ENCODE assay signal across 24 cellular contexts in the genomic region with DNA sequence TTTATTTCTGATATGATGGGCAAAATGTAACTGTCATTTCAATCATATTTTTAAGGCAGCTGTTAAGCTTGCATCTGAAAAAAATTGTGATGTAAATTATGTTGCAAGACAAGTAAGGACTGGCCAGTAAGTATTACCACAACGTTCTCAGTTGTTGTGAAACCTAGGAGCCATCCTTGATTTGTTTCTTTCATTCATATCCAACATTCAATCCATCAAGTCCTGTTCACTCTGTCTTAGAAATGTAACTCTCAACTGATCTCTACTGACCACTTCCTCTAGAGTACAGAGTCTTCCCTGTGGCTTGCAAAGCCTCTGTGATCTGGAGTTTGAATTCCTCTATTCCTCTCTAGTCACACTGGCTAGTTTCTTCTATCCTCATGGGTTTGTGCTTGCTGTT.
DNase-seq lines count a peak whose midpoint lies in the region; ATAC-seq, FAIRE-seq and TF ChIP-seq lines count a peak whose summit lies in the region.
"Had no signal": no experiment of that assay in that cellular context is flagged by ENCODE, and none has a peak within 500 bp of the region (broad histone marks: within the 10 kb centered on the region; RNA-seq: fewer than 3 reads in every experiment).

No MANE protein-coding gene starts in this region.

- no peaks in the 10 kb centered on the region for H3K79me1 ChIP-seq in H1 (ENCODE audit: low read depth, low read length)

- H3K36me3 Mint-ChIP-seq in mesothelial cell of epicardium = peaks cover 6% of the 10 kb centered on the region
- H3K36me3 Mint-ChIP-seq: activated naive CD4-positive, alpha-beta T cell treated with anti-CD3 and anti-CD28 coated beads, Interleukin-2, amount 50 U/mL, for 72 hours; CD4-positive, CD25-positive, alpha-beta regulatory T cell; memory B cell; naive thymus-derived CD8-positive, alpha-beta T cell; stimulated activated effector memory CD8-positive, alpha-beta T cell treated with anti-CD3 and anti-CD28 coated beads, Interleukin-12 subunit alpha, Interleukin-12 subunit beta, amount 100 ng/mL, for 72 hours had no signal

- TF ChIP-seq RAD21 in H1 (IDR thresholded peaks at IDR 0.05 in 1 of 2, conservative IDR thresholded peaks at IDR 0.05 in 1 of 2; ENCODE audit: low read depth in 2 of 2, low read length in 2 of 2) = no peak

- H4K20me1 ChIP-seq in H1 (replicated peaks in 1 of 2; ENCODE audit: control insufficient read depth in 1 of 2, insufficient read depth in 2 of 2, low read length in 2 of 2) = no peaks in the 10 kb centered on the region

- H2BK15ac ChIP-seq in H1 (ENCODE audit: low read length) = no peak overlapping the region

- no peaks in the 10 kb centered on the region for H3K79me2 ChIP-seq in H1 (ENCODE audit: control insufficient read depth in 1 of 2, insufficient read depth in 2 of 2, low read length in 2 of 2)

- no peak overlapping the region for H2BK5ac ChIP-seq in H1 (ENCODE audit: low read depth, low read length)

- H3K27ac Mint-ChIP-seq in mesothelial cell of epicardium = peak overlapping the region; percentile 15
- H3K27ac Mint-ChIP-seq: activated naive CD4-positive, alpha-beta T cell treated with anti-CD3 and anti-CD28 coated beads, Interleukin-2, amount 50 U/mL, for 72 hours; CD4-positive, CD25-positive, alpha-beta regulatory T cell; dendritic cell treated with granulocyte-macrophage colony-stimulating factor and Interleukin-4, amounts not matched to agents 40 ng/mL and 50 ng/mL, for 4 days; HFFc6; memory B cell; naive thymus-derived CD8-positive, alpha-beta T cell; stimulated activated effector memory CD8-positive, alpha-beta T cell treated with anti-CD3 and anti-CD28 coated beads, Interleukin-12 subunit alpha, Interleukin-12 subunit beta, amount 100 ng/mL, for 72 hours had no signal

- H2BK12ac ChIP-seq in H1 (ENCODE audit: low read depth, low read length) = no peak overlapping the region

- H2AFZ ChIP-seq in H1 (ENCODE audit: low read length) = peak overlapping the region; percentile 77

- DNase-seq in AG10803 (ENCODE audit: low read depth) (peak; percentile 3), NCI-H69 (lab: John Stamatoyannopoulos, UW) (peak; percentile 14), H1 (ENCODE audit: low read depth in 1 of 2, low spot score in 2 of 2) (no peak), mesothelial cell of epicardium (ENCODE audit: low spot score in 2 of 2, unreplicated experiment in 2 of 2) (no peak), COLO668 (lab: John Stamatoyannopoulos, UW; ENCODE audit: unreplicated experiment) (no peak), erythroblast (lab: John Stamatoyannopoulos, UW) (no peak)
- DNase-seq: ACHN; activated CD4-positive, CD25-positive, alpha-beta regulatory T cell; body of pancreas; CD4-positive, CD25-positive, alpha-beta regulatory T cell; HFFc6; Karpas-422; naive thymus-derived CD8-positive, alpha-beta T cell; NCI-H146; NK-92 treated with Interleukin-12 subunit alpha and Interleukin-12 subunit beta, amount 100 ng/mL, for 24 hours; T-helper 1 cell had no signal

- TF ChIP-seq POLR2A in H1 (IDR thresholded peaks at IDR 0.05; ENCODE audit: control extremely low read depth in 1 of 2, low read depth in 2 of 2, low read length in 2 of 2) (no peak), erythroblast (IDR thresholded peaks at IDR 0.05; ENCODE audit: low read length) (no peak)

- no peak overlapping the region for H3K18ac ChIP-seq in H1 (ENCODE audit: extremely low read depth, low read length)

- H4K8ac ChIP-seq in H1 (ENCODE audit: extremely low read depth, insufficient read depth, low read length) = no peak overlapping the region

- peaks cover 6% of the 10 kb centered on the region for H3K9me3 Mint-ChIP-seq in mesothelial cell of epicardium

- CTCF ChIA-PET in H1 (lab: Charles Lee; ENCODE audit: partially characterized antibody) = no interaction called here

- no peak overlapping the region for H3K23ac ChIP-seq in H1 (ENCODE audit: insufficient read length)

- H3K56ac ChIP-seq in H1 (replicated peaks; ENCODE audit: insufficient read length, low read depth, low read length) = no peak overlapping the region

- no peaks in the 10 kb centered on the region for H3K36me3 ChIP-seq in H1 (ENCODE audit: control insufficient read depth in 2 of 4, insufficient read depth in 4 of 4, low read length in 3 of 4)

- no peak overlapping the region for H3K4ac ChIP-seq in H1 (replicated peaks; ENCODE audit: insufficient read length, low read depth, low read length)

- no peaks in the 10 kb centered on the region for H3K27me3 ChIP-seq in H1 (replicated peaks in 1 of 4; ENCODE audit: control insufficient read depth in 3 of 4, extremely low read depth in 1 of 4, insufficient read depth in 3 of 4, low read length in 3 of 4)
- H3K27me3 ChIP-seq: body of pancreas had no signal

- no peak overlapping the region for H3K4me3 Mint-ChIP-seq in mesothelial cell of epicardium
- H3K4me3 Mint-ChIP-seq: CD4-positive, CD25-positive, alpha-beta regulatory T cell; dendritic cell treated with granulocyte-macrophage colony-stimulating factor and Interleukin-4, amounts not matched to agents 40 ng/mL and 50 ng/mL, for 4 days; HFFc6; memory B cell; naive thymus-derived CD8-positive, alpha-beta T cell; stimulated activated effector memory CD8-positive, alpha-beta T cell treated with anti-CD3 and anti-CD28 coated beads, Interleukin-12 subunit alpha, Interleukin-12 subunit beta, amount 100 ng/mL, for 72 hours had no signal

- FAIRE-seq in H1 (lab: Jason Lieb, UNC) = no peak
- FAIRE-seq: islet of Langerhans had no signal

- H3K4me1 Mint-ChIP-seq in mesothelial cell of epicardium = peaks cover 43% of the 10 kb centered on the region
- H3K4me1 Mint-ChIP-seq: CD4-positive, CD25-positive, alpha-beta regulatory T cell; memory B cell; stimulated activated effector memory CD8-positive, alpha-beta T cell treated with anti-CD3 and anti-CD28 coated beads, Interleukin-12 subunit alpha, Interleukin-12 subunit beta, amount 100 ng/mL, for 72 hours had no signal

- no peak overlapping the region for H3K14ac ChIP-seq in H1 (ENCODE audit: insufficient read length)

- H3K9me3 ChIP-seq in H1 (ENCODE audit: insufficient read depth in 2 of 2, low read depth in 1 of 2, low read length in 1 of 2) = no peaks in the 10 kb centered on the region
- H3K9me3 ChIP-seq: body of pancreas had no signal

- POLR2A ChIA-PET in H1 (lab: Charles Lee; ENCODE audit: partially characterized antibody) = no interaction called here

- ATAC-seq in GM19328 (IDR thresholded peaks at IDR 0.05; ENCODE audit: unreplicated experiment) (no peak), HG02798 (IDR thresholded peaks at IDR 0.05; ENCODE audit: poor library complexity, unreplicated experiment) (no peak)
- ATAC-seq: activated naive CD4-positive, alpha-beta T cell treated with anti-CD3 and anti-CD28 coated beads, Interleukin-2, amount 50 U/mL, for 72 hours; body of pancreas; naive thymus-derived CD8-positive, alpha-beta T cell; stimulated activated effector memory CD8-positive, alpha-beta T cell treated with anti-CD3 and anti-CD28 coated beads, Interleukin-12 subunit alpha, Interleukin-12 subunit beta, amount 100 ng/mL, for 72 hours had no signal

- no peak overlapping the region for H2AK5ac ChIP-seq in H1 (ENCODE audit: low read depth, low read length)

- no peak overlapping the region for H3K9ac ChIP-seq in H1 (replicated peaks in 1 of 4; ENCODE audit: extremely low read depth in 1 of 4, low read depth in 3 of 4, low read length in 3 of 4)

- H3K27ac ChIP-seq in H1 (ENCODE audit: low read depth, low read length) = no peak overlapping the region
- H3K27ac ChIP-seq: body of pancreas, epithelial cell of prostate had no signal

- no peaks in the 10 kb centered on the region; the same call in 1 of the 2 replicates for H3K23me2 ChIP-seq in H1 (ENCODE audit: low read depth, low read length)

- no peaks in the 10 kb centered on the region for H3K4me1 ChIP-seq in H1 (replicated peaks in 1 of 4; ENCODE audit: control insufficient read depth in 3 of 4, insufficient read depth in 4 of 4, low read length in 3 of 4)

- H2BK20ac ChIP-seq in H1 (ENCODE audit: low read length) = no peak overlapping the region

- H4K5ac ChIP-seq in H1 (ENCODE audit: insufficient read length, low read depth, low read length) = no peak overlapping the region

- TF ChIP-seq EP300 in H1 (IDR thresholded peaks at IDR 0.05; ENCODE audit: borderline replicate concordance in 1 of 2, low read depth in 2 of 2, low read length in 2 of 2) = no peak

- TF ChIP-seq CTCF in AG10803 (conservative IDR thresholded peaks at IDR 0.05; ENCODE audit: low read length) (no peak), H1 (IDR thresholded peaks at IDR 0.05; ENCODE audit: control extremely low read depth in 1 of 3, insufficient read depth in 1 of 3, low read depth in 1 of 3, low read length in 3 of 3) (no peak), mesothelial cell of epicardium (IDR thresholded peaks at IDR 0.05; ENCODE audit: unreplicated experiment) (no peak)

- no peak overlapping the region for H3K4me2 ChIP-seq in H1 (ENCODE audit: insufficient read depth in 1 of 2, low read depth in 2 of 2, low read length in 2 of 2)

- H3K27me3 Mint-ChIP-seq in mesothelial cell of epicardium (ENCODE audit: low read depth) = no peaks in the 10 kb centered on the region
- H3K27me3 Mint-ChIP-seq: dendritic cell treated with granulocyte-macrophage colony-stimulating factor and Interleukin-4, amounts not matched to agents 40 ng/mL and 50 ng/mL, for 4 days; memory B cell had no signal

- H4K91ac ChIP-seq in H1 (replicated peaks; ENCODE audit: insufficient read length, low read length) = no peak overlapping the region

- 88% methylated on average over 1 of the region's 1 CpG; no CpG with 5 or more reads in 1 of the 2 experiments for WGBS in H1 (ENCODE audit: extremely low coverage in 1 of 2, insufficient coverage in 1 of 2, insufficient read length in 1 of 2, insufficient replicate concordance in 2 of 2, low coverage in 1 of 2, low lambda C conversion rate in 2 of 2, missing lambda C conversion rate in 1 of 2), 2 experiments

- no peak overlapping the region for H2BK120ac ChIP-seq in H1 (replicated peaks; ENCODE audit: low read depth, low read length)

- H3K4me3 ChIP-seq in AG10803 (ENCODE audit: low read length) (no peak overlapping the region), H1 (ENCODE audit: extremely low read depth in 1 of 4, insufficient read depth in 2 of 4, low read depth in 3 of 4, low read length in 4 of 4) (no peak overlapping the region)
- H3K4me3 ChIP-seq: body of pancreas had no signal

TF ChIP-seq in H1, 55 proteins besides CTCF, POLR2A, EP300 and RAD21 (continues in another document):
- TF ChIP-seq SP4 (IDR thresholded peaks at IDR 0.05; ENCODE audit: low read length) = no peak
- TF ChIP-seq TCF12 (IDR thresholded peaks at IDR 0.05; ENCODE audit: low read depth, low read length) = no peak
- no peak for TF ChIP-seq KDM5A (IDR thresholded peaks at IDR 0.05; ENCODE audit: low read length)
- TF ChIP-seq GTF2F1 (IDR thresholded peaks at IDR 0.05; ENCODE audit: borderline replicate concordance, low read depth, low read length) = no peak
- TF ChIP-seq PHF8 (conservative IDR thresholded peaks at IDR 0.05; ENCODE audit: low read depth, low read length) = no peak
- TF ChIP-seq, protein P1, sequence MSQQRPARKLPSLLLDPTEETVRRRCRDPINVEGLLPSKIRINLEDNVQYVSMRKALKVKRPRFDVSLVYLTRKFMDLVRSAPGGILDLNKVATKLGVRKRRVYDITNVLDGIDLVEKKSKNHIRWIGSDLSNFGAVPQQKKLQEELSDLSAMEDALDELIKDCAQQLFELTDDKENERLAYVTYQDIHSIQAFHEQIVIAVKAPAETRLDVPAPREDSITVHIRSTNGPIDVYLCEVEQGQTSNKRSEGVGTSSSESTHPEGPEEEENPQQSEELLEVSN (IDR thresholded peaks at IDR 0.05) = no peak

Comparison
In these comparisons a context has a peak if more than half of its experiments do, and no peak if none do; other contexts are left out.
1. DNase-seq: peak in AG10803 (single experiment) and NCI-H69 (single experiment); none in H1 (0 of 2), mesothelial cell of epicardium (0 of 2), COLO668 (single experiment) and erythroblast (0 of 2).